Comparison of ENCODE assay signal across 1 cellular context in genomic region chrX:77919370-77919769, GRCh38.
TF ChIP-seq lines count a peak whose summit lies in the region.

No MANE protein-coding gene starts in this region.

TF ChIP-seq in K562, 482 proteins besides CTCF, POLR2A, EP300 and RAD21:
- 0 out of 2 replicates have a peak, but pooled peaks have one; percentile 5 for TF ChIP-seq CBFA2T3 (IDR thresholded peaks at IDR 0.05)
